Comparison of ENCODE assay signal across 8 cellular contexts in genomic region chr19:10543420-10544241, GRCh38. TPM values are rescaled to one million over a fixed set of nuclear protein-coding genes. Genes with fewer than 3 reads are reported as not detected.
DNase-seq lines count a peak whose midpoint lies in the region; ATAC-seq and TF ChIP-seq lines count a peak whose summit lies in the region.

Gene ATG4D, plus strand, starts transcription at chr19:10543904. Its CDS starts 187 bp downstream, at chr19:10544091.

- no peaks in the 10 kb centered on the region for H3K9me3 Mint-ChIP-seq in CD4-positive, CD25-positive, alpha-beta regulatory T cell
- H3K9me3 Mint-ChIP-seq in naive thymus-derived CD8-positive, alpha-beta T cell: no peaks in the 10 kb centered on the region

- peak; percentile 80 to 85 for ATAC-seq in CD4-positive, CD25-positive, alpha-beta regulatory T cell (ENCODE audit: low read depth in 2 of 2)
- ATAC-seq in GM21360 (IDR thresholded peaks at IDR 0.05; ENCODE audit: unreplicated experiment): peak; percentile 50
- peak; percentile 87 for ATAC-seq in naive thymus-derived CD8-positive, alpha-beta T cell

- H3K4me1 Mint-ChIP-seq in CD4-positive, CD25-positive, alpha-beta regulatory T cell: peaks cover 0 to 21% (median 13%) of the 10 kb centered on the region in 4 donors
- peaks cover 8 to 27% (median 16%) of the 10 kb centered on the region in 4 donors for H3K4me1 Mint-ChIP-seq in naive thymus-derived CD8-positive, alpha-beta T cell

- peak within 1 kb of the TSS; percentile 89 to 95 (median 90) for H3K4me3 Mint-ChIP-seq in CD4-positive, CD25-positive, alpha-beta regulatory T cell
- H3K4me3 Mint-ChIP-seq in naive thymus-derived CD8-positive, alpha-beta T cell: peak within 1 kb of the TSS; percentile 79 to 92 (median 88)

- TF ChIP-seq CTCF in fibroblast of mammary gland (conservative IDR thresholded peaks at IDR 0.05; ENCODE audit: control insufficient read depth, insufficient read depth, low read depth, low read length): no peak

- H3K27ac ChIP-seq in CD4-positive, CD25-positive, alpha-beta regulatory T cell (ENCODE audit: insufficient read depth, low read length, poor library complexity, severe bottlenecking): peak within 1 kb of the TSS; percentile 69

- H3K27me3 Mint-ChIP-seq in CD4-positive, CD25-positive, alpha-beta regulatory T cell: peaks cover 25% of the 10 kb centered on the region
- peaks cover 3 to 12% (median 4%) of the 10 kb centered on the region in 5 donors for H3K27me3 Mint-ChIP-seq in naive thymus-derived CD8-positive, alpha-beta T cell

- H3K27ac Mint-ChIP-seq in CD4-positive, CD25-positive, alpha-beta regulatory T cell: peak within 1 kb of the TSS; percentile 56 to 92 (median 88)
- peak within 1 kb of the TSS; percentile 82 to 95 (median 91) for H3K27ac Mint-ChIP-seq in naive thymus-derived CD8-positive, alpha-beta T cell

- H3K36me3 Mint-ChIP-seq in CD4-positive, CD25-positive, alpha-beta regulatory T cell: no peaks in the 10 kb centered on the region
- peaks cover 0 to 12% (median 2%) of the 10 kb centered on the region in 3 donors for H3K36me3 Mint-ChIP-seq in naive thymus-derived CD8-positive, alpha-beta T cell

- H3K36me3 ChIP-seq in CD4-positive, CD25-positive, alpha-beta regulatory T cell (ENCODE audit: control insufficient read depth, insufficient read depth, low read length): peaks cover 9% of the 10 kb centered on the region

- no peaks in the 10 kb centered on the region for H3K9me3 ChIP-seq in CD4-positive, CD25-positive, alpha-beta regulatory T cell (ENCODE audit: control insufficient read depth in 2 of 2, low read length in 2 of 2)

- H3K4me1 ChIP-seq in CD4-positive, CD25-positive, alpha-beta regulatory T cell (ENCODE audit: control insufficient read depth, insufficient read depth, low read length, poor library complexity, severe bottlenecking): peaks cover 23% of the 10 kb centered on the region

- POLR2A ChIA-PET in naive thymus-derived CD8-positive, alpha-beta T cell (lab: Charles Lee): interaction anchor here (0.5 to 3.8 kb wide), 10 partner anchors 11 to 60 kb away, joined by 3 to 31 read pairs (median 6); partner anchors contain the start of gene KRI1

- H3K4me3 ChIP-seq in CD4-positive, CD25-positive, alpha-beta regulatory T cell (ENCODE audit: low read depth, low read length): peak within 1 kb of the TSS; percentile 69
- H3K4me3 ChIP-seq in fibroblast of mammary gland (ENCODE audit: control insufficient read depth, low read depth, low read length): peak within 1 kb of the TSS; percentile 74

- in situ Hi-C loops in KBM-7 (cut with MboI; ENCODE audit: low pct_unique_long_range_greater_than_20kb, low sequenced_read_pairs): no loop called here

- peak; percentile 79 to 83 (median 81) for DNase-seq in CD4-positive, CD25-positive, alpha-beta regulatory T cell
- DNase-seq in KBM-7 (peak; percentile 63), RPMI7951 (ENCODE audit: low read depth) (peak; percentile 66), fibroblast of mammary gland (ENCODE audit: low read depth) (peak; percentile 51)
- DNase-seq in activated T-helper 1 cell treated with anti-CD3 and anti-CD28 coated beads, Interleukin-2, amount 50 U/mL, for 16 hours (ENCODE audit: low read depth in 1 of 2, low spot score in 1 of 2): peak; percentile 65 to 71
- peak; percentile 76 to 90 (median 85) for DNase-seq in naive thymus-derived CD8-positive, alpha-beta T cell
- peak; percentile 83 for DNase-seq in stimulated activated naive CD4-positive, alpha-beta T cell treated with Interleukin-2 at 50 U/mL for 16 hours (lab: John Stamatoyannopoulos, UW)

- peaks cover under 1% of the 10 kb centered on the region for H3K27me3 ChIP-seq in CD4-positive, CD25-positive, alpha-beta regulatory T cell (ENCODE audit: control insufficient read depth, insufficient read depth, low read length)

RNA-seq across cellular contexts. Expression of gene ATG4D, which starts in this region (rescaled TPM):
- 62.4 TPM for total RNA-seq in CD4-positive, CD25-positive, alpha-beta regulatory T cell
- 10 to 100 TPM; 14.0 to 17.0 (median 14.7) TPM for polyA plus RNA-seq in CD4-positive, CD25-positive, alpha-beta regulatory T cell
- 13.2 and 16.3 TPM in 2 replicates for total RNA-seq in RPMI7951 (2014; rRNA removed; shearing (Covaris generic))
- total RNA-seq in naive thymus-derived CD8-positive, alpha-beta T cell: 10 to 100 TPM; 52.0 to 53.4 TPM
- 10 to 100 TPM in 2 of 3 donors, 1 to 10 TPM in 1; 9.2 to 19.3 (median 12.2) TPM for polyA plus RNA-seq in naive thymus-derived CD8-positive, alpha-beta T cell

Comparison
In these comparisons a context has a peak if more than half of its experiments do, and no peak if none do; other contexts are left out.
1. Peak in every context shown above with its lines: DNase-seq, ATAC-seq, H3K4me3 ChIP-seq and H3K27ac ChIP-seq.